ENCODE assay signal across 1 cellular context in the genomic region with DNA sequence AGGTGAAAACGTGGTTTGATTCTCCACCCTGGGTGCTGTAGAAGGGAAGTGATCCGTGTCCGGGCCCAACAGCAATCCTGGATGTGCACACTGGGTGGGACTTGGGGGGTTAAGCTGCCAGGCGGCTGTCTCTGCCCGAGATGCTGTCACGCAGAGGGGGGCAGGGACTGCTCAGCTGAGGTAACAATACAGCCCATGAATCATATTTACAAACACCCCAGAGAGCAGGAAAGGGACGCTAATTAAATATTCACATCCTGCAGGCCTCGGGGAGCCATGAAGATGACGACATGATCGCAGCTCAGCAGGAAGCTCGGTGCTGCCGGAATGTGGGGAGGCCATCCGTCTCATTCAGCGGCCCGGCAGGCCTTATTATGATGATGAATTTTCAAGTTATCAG.
TF ChIP-seq lines count a peak whose summit lies in the region.

No MANE protein-coding gene starts in this region.

TF ChIP-seq in SK-N-SH treated with all-trans-retinoic acid at 6 μM for 48 hours, 23 proteins besides CTCF, POLR2A, EP300 and RAD21 (continued from another document):
- TF ChIP-seq, protein P1, sequence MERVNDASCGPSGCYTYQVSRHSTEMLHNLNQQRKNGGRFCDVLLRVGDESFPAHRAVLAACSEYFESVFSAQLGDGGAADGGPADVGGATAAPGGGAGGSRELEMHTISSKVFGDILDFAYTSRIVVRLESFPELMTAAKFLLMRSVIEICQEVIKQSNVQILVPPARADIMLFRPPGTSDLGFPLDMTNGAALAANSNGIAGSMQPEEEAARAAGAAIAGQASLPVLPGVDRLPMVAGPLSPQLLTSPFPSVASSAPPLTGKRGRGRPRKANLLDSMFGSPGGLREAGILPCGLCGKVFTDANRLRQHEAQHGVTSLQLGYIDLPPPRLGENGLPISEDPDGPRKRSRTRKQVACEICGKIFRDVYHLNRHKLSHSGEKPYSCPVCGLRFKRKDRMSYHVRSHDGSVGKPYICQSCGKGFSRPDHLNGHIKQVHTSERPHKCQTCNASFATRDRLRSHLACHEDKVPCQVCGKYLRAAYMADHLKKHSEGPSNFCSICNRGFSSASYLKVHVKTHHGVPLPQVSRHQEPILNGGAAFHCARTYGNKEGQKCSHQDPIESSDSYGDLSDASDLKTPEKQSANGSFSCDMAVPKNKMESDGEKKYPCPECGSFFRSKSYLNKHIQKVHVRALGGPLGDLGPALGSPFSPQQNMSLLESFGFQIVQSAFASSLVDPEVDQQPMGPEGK (CRISPR knock-in tag; IDR thresholded peaks at IDR 0.05; ENCODE audit: borderline replicate concordance), result no peak
